ENCODE assay signal across 10 cellular contexts in genomic region chr10:119412244-119412750, GRCh38.
A peak's percentile ranks its signal among the peaks of the same experiment; 100 is the strongest.
DNase-seq lines count a peak whose midpoint lies in the region; ATAC-seq and TF ChIP-seq lines count a peak whose summit lies in the region.
"Had no signal": no experiment of that assay in that cellular context is flagged by ENCODE, and none has a peak within 500 bp of the region (broad histone marks: within the 10 kb centered on the region; RNA-seq: fewer than 3 reads in every experiment).

No MANE protein-coding gene starts in this region.

- WGBS in transverse colon (ENCODE audit: low coverage in 1 of 2), 2 donors: 60 to 61% methylated on average over 1 to 20 of the region's 21 CpGs

- H3K9me3 ChIP-seq in mucosa of descending colon: no peaks in the 10 kb centered on the region
- H3K9me3 ChIP-seq in transverse colon: no peaks in the 10 kb centered on the region

- no peaks in the 10 kb centered on the region for H3K27me3 ChIP-seq in transverse colon

- TF ChIP-seq EP300 in transverse colon (IDR thresholded peaks at IDR 0.05; ENCODE audit: low read depth): no peak

- intact Hi-C loops in mucosa of descending colon (cut with DNase I, micrococcal nuclease) (loop anchor here in 1 of 2 donors (10.0 kb wide), 1 partner anchor 207 kb away; the partner anchor contains the start of gene GRK5), transverse colon (cut with DNase I; ENCODE audit: low total_unique reads) (no loop called here)

- no peaks in the 10 kb centered on the region for H3K36me3 ChIP-seq in mucosa of descending colon (ENCODE audit: low read depth)
- no peaks in the 10 kb centered on the region for H3K36me3 ChIP-seq in transverse colon

- TF ChIP-seq CTCF in mucosa of descending colon (IDR thresholded peaks at IDR 0.05) (no peak), transverse colon (IDR thresholded peaks at IDR 0.05) (no peak)

- ATAC-seq in SK-N-SH treated with all-trans-retinoic acid at 6 μM for 48 hours: peak; percentile 74
- peak; percentile 16 for ATAC-seq in mucosa of descending colon
- ATAC-seq in GM21367 (IDR thresholded peaks at IDR 0.05; ENCODE audit: unreplicated experiment): no peak
- ATAC-seq: GM12878, natural killer cell had no signal

- DNase-seq in fibroblast of peridontal ligament (ENCODE audit: extremely low read depth): peak; percentile 38
- peak; percentile 40 to 72 (median 65) for DNase-seq in mucosa of descending colon
- DNase-seq in transverse colon: peak; percentile 55
- DNase-seq in COLO668 (lab: John Stamatoyannopoulos, UW; ENCODE audit: unreplicated experiment): no peak
- no peak for DNase-seq in stimulated activated CD4-positive, alpha-beta T cell treated with anti-CD3 and anti-CD28 coated beads, Interleukin-2, amount 100 ng/mL, for 48 hours
- DNase-seq: natural killer cell; stimulated activated naive CD4-positive, alpha-beta T cell treated with Interleukin-2 at 50 U/mL for 16 hours had no signal

- in situ Hi-C loops in transverse colon (cut with MboI; ENCODE audit: low pct_ligation_motif_present in 1 of 4, low pct_unique_long_range_greater_than_20kb in 1 of 4, low sequenced_read_pairs in 3 of 4): loop anchor here (10.0 kb wide), 2 partner anchors 207 to 217 kb away; partner anchors contain the start of gene GRK5 (in 1 of the 4)

- TF ChIP-seq POLR2A in transverse colon (IDR thresholded peaks at IDR 0.05): no peak

- H3K4me1 ChIP-seq in mucosa of descending colon (ENCODE audit: low read depth): no peaks in the 10 kb centered on the region
- peaks cover 9 to 18% (median 16%) of the 10 kb centered on the region in 4 donors for H3K4me1 ChIP-seq in transverse colon

- H3K4me3 ChIP-seq in mucosa of descending colon (no peak overlapping the region), transverse colon (no peak overlapping the region)
- H3K4me3 ChIP-seq: GM12878 had no signal

- peak overlapping the region; percentile 60 to 75 (median 72) for H3K27ac ChIP-seq in transverse colon

TF ChIP-seq in SK-N-SH treated with all-trans-retinoic acid at 6 μM for 48 hours, 23 proteins besides CTCF, POLR2A, EP300 and RAD21:
- TF ChIP-seq CSDC2 (CRISPR knock-in tag; IDR thresholded peaks at IDR 0.05) (no peak), ARNTL (CRISPR knock-in tag; IDR thresholded peaks at IDR 0.05; ENCODE audit: borderline replicate concordance, low read depth) (no peak), ESRRG (CRISPR knock-in tag; IDR thresholded peaks at IDR 0.05) (0 out of 2 replicates have a peak, but pooled peaks have one; percentile 27), ZC3H10 (CRISPR knock-in tag; IDR thresholded peaks at IDR 0.05) (no peak), TCF4 (CRISPR knock-in tag; IDR thresholded peaks at IDR 0.05; ENCODE audit: borderline replicate concordance) (peak; percentile 88), ZNF70 (CRISPR knock-in tag; IDR thresholded peaks at IDR 0.05) (no peak), ZFP3 (CRISPR knock-in tag; IDR thresholded peaks at IDR 0.05) (no peak; the same call in 1 of the 2 replicates), ZNF565 (CRISPR knock-in tag; conservative IDR thresholded peaks at IDR 0.05; ENCODE audit: low read depth) (no peak), TOX (CRISPR knock-in tag; IDR thresholded peaks at IDR 0.05; ENCODE audit: borderline replicate concordance) (no peak), OSR1 (CRISPR knock-in tag; IDR thresholded peaks at IDR 0.05) (no peak), GLIS3 (CRISPR knock-in tag; IDR thresholded peaks at IDR 0.05) (no peak), RARB (CRISPR knock-in tag; IDR thresholded peaks at IDR 0.05) (no peak), ZNF8 (CRISPR knock-in tag; IDR thresholded peaks at IDR 0.05) (no peak), PPARA (CRISPR knock-in tag; IDR thresholded peaks at IDR 0.05; ENCODE audit: borderline replicate concordance) (no peak), ISL1 (CRISPR knock-in tag; IDR thresholded peaks at IDR 0.05) (peak; percentile 22; the same call in 1 of the 2 replicates)
- TF ChIP-seq, protein P1, sequence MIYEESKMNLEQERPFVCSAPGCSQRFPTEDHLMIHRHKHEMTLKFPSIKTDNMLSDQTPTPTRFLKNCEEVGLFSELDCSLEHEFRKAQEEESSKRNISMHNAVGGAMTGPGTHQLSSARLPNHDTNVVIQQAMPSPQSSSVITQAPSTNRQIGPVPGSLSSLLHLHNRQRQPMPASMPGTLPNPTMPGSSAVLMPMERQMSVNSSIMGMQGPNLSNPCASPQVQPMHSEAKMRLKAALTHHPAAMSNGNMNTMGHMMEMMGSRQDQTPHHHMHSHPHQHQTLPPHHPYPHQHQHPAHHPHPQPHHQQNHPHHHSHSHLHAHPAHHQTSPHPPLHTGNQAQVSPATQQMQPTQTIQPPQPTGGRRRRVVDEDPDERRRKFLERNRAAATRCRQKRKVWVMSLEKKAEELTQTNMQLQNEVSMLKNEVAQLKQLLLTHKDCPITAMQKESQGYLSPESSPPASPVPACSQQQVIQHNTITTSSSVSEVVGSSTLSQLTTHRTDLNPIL (CRISPR knock-in tag; IDR thresholded peaks at IDR 0.05; ENCODE audit: low read depth): no peak
- TF ChIP-seq, protein P2, sequence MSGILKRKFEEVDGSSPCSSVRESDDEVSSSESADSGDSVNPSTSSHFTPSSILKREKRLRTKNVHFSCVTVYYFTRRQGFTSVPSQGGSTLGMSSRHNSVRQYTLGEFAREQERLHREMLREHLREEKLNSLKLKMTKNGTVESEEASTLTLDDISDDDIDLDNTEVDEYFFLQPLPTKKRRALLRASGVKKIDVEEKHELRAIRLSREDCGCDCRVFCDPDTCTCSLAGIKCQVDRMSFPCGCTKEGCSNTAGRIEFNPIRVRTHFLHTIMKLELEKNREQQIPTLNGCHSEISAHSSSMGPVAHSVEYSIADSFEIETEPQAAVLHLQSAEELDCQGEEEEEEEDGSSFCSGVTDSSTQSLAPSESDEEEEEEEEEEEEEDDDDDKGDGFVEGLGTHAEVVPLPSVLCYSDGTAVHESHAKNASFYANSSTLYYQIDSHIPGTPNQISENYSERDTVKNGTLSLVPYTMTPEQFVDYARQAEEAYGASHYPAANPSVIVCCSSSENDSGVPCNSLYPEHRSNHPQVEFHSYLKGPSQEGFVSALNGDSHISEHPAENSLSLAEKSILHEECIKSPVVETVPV (CRISPR knock-in tag; IDR thresholded peaks at IDR 0.05): no peak
- TF ChIP-seq, protein P3, sequence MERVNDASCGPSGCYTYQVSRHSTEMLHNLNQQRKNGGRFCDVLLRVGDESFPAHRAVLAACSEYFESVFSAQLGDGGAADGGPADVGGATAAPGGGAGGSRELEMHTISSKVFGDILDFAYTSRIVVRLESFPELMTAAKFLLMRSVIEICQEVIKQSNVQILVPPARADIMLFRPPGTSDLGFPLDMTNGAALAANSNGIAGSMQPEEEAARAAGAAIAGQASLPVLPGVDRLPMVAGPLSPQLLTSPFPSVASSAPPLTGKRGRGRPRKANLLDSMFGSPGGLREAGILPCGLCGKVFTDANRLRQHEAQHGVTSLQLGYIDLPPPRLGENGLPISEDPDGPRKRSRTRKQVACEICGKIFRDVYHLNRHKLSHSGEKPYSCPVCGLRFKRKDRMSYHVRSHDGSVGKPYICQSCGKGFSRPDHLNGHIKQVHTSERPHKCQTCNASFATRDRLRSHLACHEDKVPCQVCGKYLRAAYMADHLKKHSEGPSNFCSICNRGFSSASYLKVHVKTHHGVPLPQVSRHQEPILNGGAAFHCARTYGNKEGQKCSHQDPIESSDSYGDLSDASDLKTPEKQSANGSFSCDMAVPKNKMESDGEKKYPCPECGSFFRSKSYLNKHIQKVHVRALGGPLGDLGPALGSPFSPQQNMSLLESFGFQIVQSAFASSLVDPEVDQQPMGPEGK (CRISPR knock-in tag; IDR thresholded peaks at IDR 0.05; ENCODE audit: borderline replicate concordance): no peak
- TF ChIP-seq, protein P4, sequence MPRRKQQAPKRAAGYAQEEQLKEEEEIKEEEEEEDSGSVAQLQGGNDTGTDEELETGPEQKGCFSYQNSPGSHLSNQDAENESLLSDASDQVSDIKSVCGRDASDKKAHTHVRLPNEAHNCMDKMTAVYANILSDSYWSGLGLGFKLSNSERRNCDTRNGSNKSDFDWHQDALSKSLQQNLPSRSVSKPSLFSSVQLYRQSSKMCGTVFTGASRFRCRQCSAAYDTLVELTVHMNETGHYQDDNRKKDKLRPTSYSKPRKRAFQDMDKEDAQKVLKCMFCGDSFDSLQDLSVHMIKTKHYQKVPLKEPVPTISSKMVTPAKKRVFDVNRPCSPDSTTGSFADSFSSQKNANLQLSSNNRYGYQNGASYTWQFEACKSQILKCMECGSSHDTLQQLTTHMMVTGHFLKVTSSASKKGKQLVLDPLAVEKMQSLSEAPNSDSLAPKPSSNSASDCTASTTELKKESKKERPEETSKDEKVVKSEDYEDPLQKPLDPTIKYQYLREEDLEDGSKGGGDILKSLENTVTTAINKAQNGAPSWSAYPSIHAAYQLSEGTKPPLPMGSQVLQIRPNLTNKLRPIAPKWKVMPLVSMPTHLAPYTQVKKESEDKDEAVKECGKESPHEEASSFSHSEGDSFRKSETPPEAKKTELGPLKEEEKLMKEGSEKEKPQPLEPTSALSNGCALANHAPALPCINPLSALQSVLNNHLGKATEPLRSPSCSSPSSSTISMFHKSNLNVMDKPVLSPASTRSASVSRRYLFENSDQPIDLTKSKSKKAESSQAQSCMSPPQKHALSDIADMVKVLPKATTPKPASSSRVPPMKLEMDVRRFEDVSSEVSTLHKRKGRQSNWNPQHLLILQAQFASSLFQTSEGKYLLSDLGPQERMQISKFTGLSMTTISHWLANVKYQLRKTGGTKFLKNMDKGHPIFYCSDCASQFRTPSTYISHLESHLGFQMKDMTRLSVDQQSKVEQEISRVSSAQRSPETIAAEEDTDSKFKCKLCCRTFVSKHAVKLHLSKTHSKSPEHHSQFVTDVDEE (CRISPR knock-in tag; IDR thresholded peaks at IDR 0.05): peak; percentile 75

Comparison
In these comparisons a context has a peak if more than half of its experiments do, and no peak if none do; other contexts are left out.
1. DNase-seq: peak in fibroblast of peridontal ligament (single experiment), mucosa of descending colon (3 of 3) and transverse colon (single experiment); none in COLO668 (single experiment) and stimulated activated CD4-positive, alpha-beta T cell treated with anti-CD3 and anti-CD28 coated beads, Interleukin-2, amount 100 ng/mL, for 48 hours (0 of 2).